Comparison of ENCODE assay signal across 25 cellular contexts in genomic region chr11:36605221-36606216, GRCh38. TPM values are rescaled to one million over a fixed set of nuclear protein-coding genes. Genes with fewer than 3 reads are reported as not detected.
DNase-seq lines count a peak whose midpoint lies in the region; ATAC-seq and TF ChIP-seq lines count a peak whose summit lies in the region.
"Had no signal": no experiment of that assay in that cellular context is flagged by ENCODE, and none has a peak within 500 bp of the region (broad histone marks: within the 10 kb centered on the region; RNA-seq: fewer than 3 reads in every experiment).

No MANE protein-coding gene starts in this region.

- no peak for TF ChIP-seq POLR2A in adrenal gland (IDR thresholded peaks at IDR 0.05)

- no peak for TF ChIP-seq CTCF in colonic mucosa (IDR thresholded peaks at IDR 0.05)
- no peak for TF ChIP-seq CTCF in adrenal gland (IDR thresholded peaks at IDR 0.05)

- no peaks in the 10 kb centered on the region for H3K9me3 ChIP-seq in colonic mucosa
- H3K9me3 ChIP-seq in adrenal gland (replicated peaks in 1 of 3), result no peaks in the 10 kb centered on the region
- H3K9me3 ChIP-seq: HAP-1 had no signal

- DNase-seq in foreskin melanocyte, result peak; percentile 70
- DNase-seq in colonic mucosa, result no peak
- no peak for DNase-seq in posterior vena cava (ENCODE audit: low spot score)
- DNase-seq in adrenal gland, result no peak
- DNase-seq: activated CD8-positive, alpha-beta T cell treated with anti-CD3 and anti-CD28 coated beads, Interleukin-2, amount 10 ng/mL, durations not matched to agents 7 days and 5 days; amygdala; cerebellar nuclear complex; DMS153; endodermal cell; naive B cell; NCI-H1436 treated with DMSO at 0.1 percent for 48 hours; NCI-H510A; PC-9; stimulated activated naive CD8-positive, alpha-beta T cell treated with anti-CD3 and anti-CD28 coated beads, Interleukin-15, amount 100 ng/mL, for 72 hours had no signal

- 79 to 89% (median 85%) methylated on average over 6 of the region's 6 CpGs for WGBS in adrenal gland, 4 donors

- H3K27ac ChIP-seq in colonic mucosa, result no peak overlapping the region
- no peak overlapping the region for H3K27ac ChIP-seq in adrenal gland
- H3K27ac ChIP-seq: PC-9 had no signal

- no peak overlapping the region for H3K9ac ChIP-seq in colonic mucosa (ENCODE audit: low read depth in 2 of 2, low read length in 2 of 2)

- H3K4me1 ChIP-seq in colonic mucosa (no peaks in the 10 kb centered on the region), adrenal gland (replicated peaks in 1 of 2) (no peaks in the 10 kb centered on the region)
- H3K4me1 ChIP-seq: HAP-1 had no signal

- intact Hi-C loops in colonic mucosa (cut with DNase I) (no loop called here), posterior vena cava (cut with DNase I) (no loop called here), adrenal gland (cut with DNase I) (no loop called here)

- ATAC-seq in GM18868 (IDR thresholded peaks at IDR 0.05; ENCODE audit: unreplicated experiment) (peak; percentile 66), GM21723 (IDR thresholded peaks at IDR 0.05; ENCODE audit: unreplicated experiment) (peak; percentile 79), HG03280 (IDR thresholded peaks at IDR 0.05; ENCODE audit: unreplicated experiment) (peak; percentile 56)
- ATAC-seq: activated CD8-positive, alpha-beta T cell treated with anti-CD3 and anti-CD28 coated beads, Interleukin-2, amount 10 ng/mL, durations not matched to agents 7 days and 5 days; SK-N-SH treated with all-trans-retinoic acid at 6 μM for 48 hours; stimulated activated naive CD8-positive, alpha-beta T cell treated with anti-CD3 and anti-CD28 coated beads, Interleukin-15, amount 100 ng/mL, for 72 hours had no signal

- no peaks in the 10 kb centered on the region for H3K27me3 ChIP-seq in colonic mucosa
- H3K27me3 ChIP-seq in adrenal gland, result no peaks in the 10 kb centered on the region

- no peaks in the 10 kb centered on the region for H3K36me3 ChIP-seq in colonic mucosa
- no peaks in the 10 kb centered on the region for H3K36me3 ChIP-seq in adrenal gland (replicated peaks in 1 of 2)
- H3K36me3 ChIP-seq: HAP-1 had no signal

- H3K4me3 ChIP-seq in colonic mucosa, result no peak overlapping the region
- no peak overlapping the region for H3K4me3 ChIP-seq in adrenal gland
- H3K4me3 ChIP-seq: HAP-1, PC-9, smooth muscle cell had no signal

RNA-seq across cellular contexts. Expression of gene RAG2, which starts 7.5 kb away (rescaled TPM):
- not detected for total RNA-seq in colonic mucosa
- not detected for total RNA-seq in posterior vena cava
- total RNA-seq in adrenal gland, result not detected
- not detected for polyA plus RNA-seq in adrenal gland
- total RNA-seq: activated CD8-positive, alpha-beta T cell treated with anti-CD3 and anti-CD28 coated beads, Interleukin-2, amount 10 ng/mL, durations not matched to agents 7 days and 5 days; activated T-helper 2 cell treated with anti-CD3 and anti-CD28 coated beads, Interferon-gamma antibody, Interleukin-2, Interleukin-4, amounts not matched to agents 10 μg/mL and 5 μg/mL and 100 μg/mL, durations not matched to agents 14 hours and 24 hours and 36 hours; endodermal cell; PC-9; progenitor cell of endocrine pancreas; smooth muscle cell had no signal
- polyA plus RNA-seq: BJ, IgD-negative memory B cell, liver, smooth muscle cell had no signal

RNA-seq across cellular contexts. Expression of gene IFTAP, which starts 11.2 kb away (rescaled TPM):
- 10 to 100 TPM in 1 of 2 donors, 1 to 10 TPM in 1; 8.0 to 10.7 TPM for total RNA-seq in colonic mucosa
- total RNA-seq in posterior vena cava, result 10 to 100 TPM; 14.7 to 15.6 TPM
- total RNA-seq in adrenal gland, result 10 to 100 TPM; 16.2 to 44.7 (median 22.4) TPM
- 10 to 100 TPM; 23.4 to 35.3 (median 30.5) TPM for polyA plus RNA-seq in adrenal gland
- polyA plus RNA-seq: IgD-negative memory B cell had no signal

RNA-seq across cellular contexts. Expression of gene RAG1, which starts 37.7 kb away (rescaled TPM):
- total RNA-seq in colonic mucosa (1 to 10 TPM in 1 of 2 donors, under 1 TPM in 1; 0.47 to 1.5 TPM), posterior vena cava (1 to 10 TPM in 1 of 2 donors, under 1 TPM in 1; 0.28 to 1.1 TPM), adrenal gland (1 to 10 TPM; 1.1 to 3.5 (median 2.3) TPM)
- 1 to 10 TPM in 1 of 3 donors, under 1 TPM in 2; 0.17 to 1.3 (median 0.97) TPM for polyA plus RNA-seq in adrenal gland
